16 cellular contexts compared by ENCODE assay signal in genomic region chr17:46026815-46027125, GRCh38.
DNase-seq lines count a peak whose midpoint lies in the region; ATAC-seq and TF ChIP-seq lines count a peak whose summit lies in the region.
"Had no signal": no experiment of that assay in that cellular context is flagged by ENCODE, and none has a peak within 500 bp of the region (broad histone marks: within the 10 kb centered on the region; RNA-seq: fewer than 3 reads in every experiment).

No MANE protein-coding gene starts in this region.

- H3K4me1 Mint-ChIP-seq in dendritic cell treated with granulocyte-macrophage colony-stimulating factor and Interleukin-4, amounts not matched to agents 40 ng/mL and 50 ng/mL, for 4 days (ENCODE audit: low read depth): peaks cover 61% of the 10 kb centered on the region
- peaks cover 35% of the 10 kb centered on the region for H3K4me1 Mint-ChIP-seq in nephron progenitor cell

- H3K36me3 ChIP-seq in HUES48 (ENCODE audit: control insufficient read depth, insufficient read depth, low read length): peaks cover 48% of the 10 kb centered on the region

- no peaks in the 10 kb centered on the region for H3K9me3 Mint-ChIP-seq in dendritic cell treated with granulocyte-macrophage colony-stimulating factor and Interleukin-4, amounts not matched to agents 40 ng/mL and 50 ng/mL, for 4 days
- no peaks in the 10 kb centered on the region for H3K9me3 Mint-ChIP-seq in nephron progenitor cell

- no peak for TF ChIP-seq CTCF in nephron progenitor cell (IDR thresholded peaks at IDR 0.05)

- H3K27ac Mint-ChIP-seq in dendritic cell treated with granulocyte-macrophage colony-stimulating factor and Interleukin-4, amounts not matched to agents 40 ng/mL and 50 ng/mL, for 4 days: peak overlapping the region; percentile 96
- peak overlapping the region; percentile 88 for H3K27ac Mint-ChIP-seq in nephron progenitor cell

- H3K9me3 ChIP-seq in HUES48 (ENCODE audit: control insufficient read depth, insufficient read depth, low read length): no peaks in the 10 kb centered on the region

- H3K4me1 ChIP-seq in HUES48 (ENCODE audit: control insufficient read depth, insufficient read depth, low read length): peaks cover 26% of the 10 kb centered on the region

- peak overlapping the region; percentile 38 for H3K27ac ChIP-seq in HUES48 (ENCODE audit: low read depth, low read length)

- H3K36me3 Mint-ChIP-seq in dendritic cell treated with granulocyte-macrophage colony-stimulating factor and Interleukin-4, amounts not matched to agents 40 ng/mL and 50 ng/mL, for 4 days (ENCODE audit: low read depth): peaks cover 69% of the 10 kb centered on the region
- peaks cover 50% of the 10 kb centered on the region for H3K36me3 Mint-ChIP-seq in nephron progenitor cell (ENCODE audit: low read depth)

- peak overlapping the region; percentile 31 for H3K4me3 Mint-ChIP-seq in dendritic cell treated with granulocyte-macrophage colony-stimulating factor and Interleukin-4, amounts not matched to agents 40 ng/mL and 50 ng/mL, for 4 days
- no peak overlapping the region for H3K4me3 Mint-ChIP-seq in nephron progenitor cell

- H3K27me3 Mint-ChIP-seq in dendritic cell treated with granulocyte-macrophage colony-stimulating factor and Interleukin-4, amounts not matched to agents 40 ng/mL and 50 ng/mL, for 4 days: no peaks in the 10 kb centered on the region
- peaks cover 5% of the 10 kb centered on the region for H3K27me3 Mint-ChIP-seq in nephron progenitor cell (ENCODE audit: low read depth, poor library complexity)

- H3K4me3 ChIP-seq in HUES48 (ENCODE audit: low read depth, low read length): no peak overlapping the region

- DNase-seq in CD1c-positive myeloid dendritic cell (ENCODE audit: extremely low spot score): peak; percentile 45
- DNase-seq in nephron progenitor cell: no peak
- no peak for DNase-seq in iPS-NIHi7 (ENCODE audit: extremely low spot score)
- DNase-seq: activated naive CD4-positive, alpha-beta T cell treated with anti-CD3 and anti-CD28 coated beads, Interleukin-2, amount 50 U/mL, for 16 hours; foreskin melanocyte; mesenchymal stem cell; NCI-H1417 treated with DMSO at 0.1 percent for 48 hours; occipital lobe; small intestine; stimulated activated naive CD8-positive, alpha-beta T cell treated with anti-CD3 and anti-CD28 coated beads, Interleukin-15, Interleukin-2, amounts not matched to agents 100 U/mL and 50 U/mL, for 24 hours; SW 1271 had no signal

- H3K9ac ChIP-seq in HUES48 (ENCODE audit: low read depth, low read length): no peak overlapping the region

- ATAC-seq in GM18873 (IDR thresholded peaks at IDR 0.05; ENCODE audit: low FRiP score, unreplicated experiment) (no peak), GM21825 (IDR thresholded peaks at IDR 0.05; ENCODE audit: unreplicated experiment) (no peak), HG02678 (IDR thresholded peaks at IDR 0.05; ENCODE audit: unreplicated experiment) (no peak)
- ATAC-seq: stimulated activated naive CD8-positive, alpha-beta T cell treated with anti-CD3 and anti-CD28 coated beads, Interleukin-15, Interleukin-2, amounts not matched to agents 100 U/mL and 50 U/mL, for 24 hours had no signal

- intact Hi-C loops in dendritic cell treated with granulocyte-macrophage colony-stimulating factor and Interleukin-4, amounts not matched to agents 40 ng/mL and 50 ng/mL, for 4 days (cut with micrococcal nuclease): no loop called here

- H3K27me3 ChIP-seq in HUES48 (ENCODE audit: control insufficient read depth, insufficient read depth, low read length): no peaks in the 10 kb centered on the region
